Comparison of ENCODE assay signal across 20 cellular contexts in genomic region chr15:70357453-70357852, GRCh38.
"Had no signal": no experiment of that assay in that cellular context is flagged by ENCODE, and none has a peak within 500 bp of the region (broad histone marks: within the 10 kb centered on the region; RNA-seq: fewer than 3 reads in every experiment).

No MANE protein-coding gene starts in this region.

- DNase-seq: activated CD4-positive, alpha-beta T cell treated with anti-CD3 and anti-CD28 coated beads, Interleukin-2, amount 50 U/mL, for 1 hour; activated CD4-positive, CD25-positive, alpha-beta regulatory T cell treated with anti-CD3 and anti-CD28 coated beads, Interleukin-2, amount 50 U/mL, for 72 hours; activated effector memory CD4-positive, alpha-beta T cell treated with anti-CD3 and anti-CD28 coated beads, Interleukin-2, amount 50 U/mL, for 16 hours; activated naive CD4-positive, alpha-beta T cell treated with anti-CD3 and anti-CD28 coated beads, Interleukin-2, amount 50 U/mL, for 16 hours; activated naive CD8-positive, alpha-beta T cell treated with anti-CD3 and anti-CD28 coated beads, Interleukin-2, amount 50 U/mL, for 24 hours; effector CD8-positive, alpha-beta T cell; erythroblast; foreskin keratinocyte; kidney; lower lobe of right lung; naive thymus-derived CD8-positive, alpha-beta T cell; pancreas; right cardiac atrium; stimulated activated CD4-positive, alpha-beta T cell treated with anti-CD3 and anti-CD28 coated beads, Interleukin-4, amount 100 ng/mL, for 24 hours; stimulated activated naive CD8-positive, alpha-beta T cell treated with anti-CD3 and anti-CD28 coated beads, Interleukin-15, Interleukin-2, amounts not matched to agents 100 U/mL and 50 U/mL, for 24 hours; uterus; WERI-Rb-1 had no signal

- H3K9me3 Mint-ChIP-seq: activated naive CD8-positive, alpha-beta T cell treated with anti-CD3 and anti-CD28 coated beads, Interleukin-2, amount 50 U/mL, for 24 hours; dendritic cell treated with granulocyte-macrophage colony-stimulating factor and Interleukin-4, amounts not matched to agents 40 ng/mL and 50 ng/mL, for 4 days; naive thymus-derived CD8-positive, alpha-beta T cell had no signal

- ATAC-seq: activated CD8-positive, alpha-beta T cell treated with anti-CD3 and anti-CD28 coated beads, Interleukin-2, amount 10 ng/mL, durations not matched to agents 7 days and 5 days; activated naive CD8-positive, alpha-beta T cell treated with anti-CD3 and anti-CD28 coated beads, Interleukin-2, amount 50 U/mL, for 24 hours; foreskin keratinocyte; lower lobe of right lung; naive thymus-derived CD8-positive, alpha-beta T cell; pancreas; right cardiac atrium; stimulated activated naive CD8-positive, alpha-beta T cell treated with anti-CD3 and anti-CD28 coated beads, Interleukin-15, Interleukin-2, amounts not matched to agents 100 U/mL and 50 U/mL, for 24 hours had no signal

- H3K27ac Mint-ChIP-seq: activated CD8-positive, alpha-beta T cell treated with anti-CD3 and anti-CD28 coated beads, Interleukin-2, amount 10 ng/mL, durations not matched to agents 7 days and 5 days; activated naive CD8-positive, alpha-beta T cell treated with anti-CD3 and anti-CD28 coated beads, Interleukin-2, amount 50 U/mL, for 24 hours; dendritic cell treated with granulocyte-macrophage colony-stimulating factor and Interleukin-4, amounts not matched to agents 40 ng/mL and 50 ng/mL, for 4 days; naive thymus-derived CD8-positive, alpha-beta T cell had no signal

- H3K27ac ChIP-seq: foreskin keratinocyte, lower lobe of right lung, neutrophil, pancreas, uterus, WERI-Rb-1 had no signal

- H3K9me3 ChIP-seq: lower lobe of right lung, neutrophil, pancreas, uterus had no signal

- H3K27me3 ChIP-seq: neutrophil, pancreas, uterus had no signal

- H3K4me3 Mint-ChIP-seq: activated CD8-positive, alpha-beta T cell treated with anti-CD3 and anti-CD28 coated beads, Interleukin-2, amount 10 ng/mL, durations not matched to agents 7 days and 5 days; activated naive CD8-positive, alpha-beta T cell treated with anti-CD3 and anti-CD28 coated beads, Interleukin-2, amount 50 U/mL, for 24 hours; dendritic cell treated with granulocyte-macrophage colony-stimulating factor and Interleukin-4, amounts not matched to agents 40 ng/mL and 50 ng/mL, for 4 days; naive thymus-derived CD8-positive, alpha-beta T cell had no signal

- H3K4me3 ChIP-seq: lower lobe of right lung, pancreas, uterus had no signal

- H3K36me3 ChIP-seq: lower lobe of right lung, neutrophil, pancreas, uterus, WERI-Rb-1 had no signal

- H3K36me3 Mint-ChIP-seq: naive thymus-derived CD8-positive, alpha-beta T cell had no signal

- H3K4me1 ChIP-seq: foreskin keratinocyte, lower lobe of right lung, pancreas, uterus had no signal

- H3K4me1 Mint-ChIP-seq: activated naive CD8-positive, alpha-beta T cell treated with anti-CD3 and anti-CD28 coated beads, Interleukin-2, amount 50 U/mL, for 24 hours had no signal
